21 cellular contexts compared by ENCODE assay signal in genomic region chr3:40532252-40532651, GRCh38. TPM values are rescaled to one million over a fixed set of nuclear protein-coding genes. Genes with fewer than 3 reads are reported as not detected.
DNase-seq lines count a peak whose midpoint lies in the region; ATAC-seq, FAIRE-seq and TF ChIP-seq lines count a peak whose summit lies in the region.
"Had no signal": no experiment of that assay in that cellular context is flagged by ENCODE, and none has a peak within 500 bp of the region (broad histone marks: within the 10 kb centered on the region; RNA-seq: fewer than 3 reads in every experiment).

No MANE protein-coding gene starts in this region.

- no peak overlapping the region for H4K8ac ChIP-seq in mesendoderm (ENCODE audit: low read depth, low read length)

- no peak overlapping the region for H3K4me3 ChIP-seq in A549
- no peak overlapping the region for H3K4me3 ChIP-seq in GM23248
- H3K4me3 ChIP-seq in K562, result no peak overlapping the region
- H3K4me3 ChIP-seq in mesendoderm (ENCODE audit: low read length), result peak overlapping the region; percentile 26
- H3K4me3 ChIP-seq: PC-9, SJSA1 had no signal

- no peak for TF ChIP-seq POLR2A in A549 (IDR thresholded peaks at IDR 0.05; ENCODE audit: low read length)
- TF ChIP-seq POLR2A in K562 (conservative IDR thresholded peaks at IDR 0.05), result no peak

- H3K27me3 ChIP-seq in GM23248 (replicated peaks; ENCODE audit: insufficient read depth) (no peaks in the 10 kb centered on the region), K562 (ENCODE audit: control insufficient read depth in 2 of 2, insufficient read depth in 2 of 2, low read length in 2 of 2) (no peaks in the 10 kb centered on the region), mesendoderm (ENCODE audit: insufficient read depth, low read length, poor library complexity) (no peaks in the 10 kb centered on the region)
- H3K27me3 ChIP-seq: SJSA1 had no signal

- H4K5ac ChIP-seq in mesendoderm (ENCODE audit: low read length), result no peak overlapping the region

- H3K9ac ChIP-seq in GM23248 (no peak overlapping the region), K562 (ENCODE audit: insufficient read depth in 1 of 2, low read depth in 2 of 2, low read length in 2 of 2) (no peak overlapping the region), mesendoderm (ENCODE audit: low read length) (no peak overlapping the region)
- H3K9ac ChIP-seq: KMS-11 had no signal

- H2AK5ac ChIP-seq in mesendoderm (ENCODE audit: low read length), result no peak overlapping the region

- H3K79me2 ChIP-seq in GM23248 (ENCODE audit: insufficient read depth) (peaks cover 21% of the 10 kb centered on the region), K562 (ENCODE audit: control insufficient read depth, insufficient read depth, low read length) (0 out of 3 replicates have a peak, but pooled peaks cover 5% of the 10 kb centered on the region), mesendoderm (ENCODE audit: control insufficient read depth, insufficient read depth, low read length) (no peaks in the 10 kb centered on the region)

- no TSS peak for BruUV-seq in K562 (replicated peaks; lab: Mats Ljungman, UMichigan)

- H2BK120ac ChIP-seq in mesendoderm (ENCODE audit: low read depth, low read length), result no peak overlapping the region

- TF ChIP-seq RAD21 in A549 (conservative IDR thresholded peaks at IDR 0.05 in 1 of 2, IDR thresholded peaks at IDR 0.05 in 1 of 2) (no peak), K562 (CRISPR knock-in tag; conservative IDR thresholded peaks at IDR 0.05 in 1 of 2, IDR thresholded peaks at IDR 0.05 in 1 of 2) (no peak)

- no peak overlapping the region for H3K4me2 ChIP-seq in A549
- no peak overlapping the region for H3K4me2 ChIP-seq in GM23248 (ENCODE audit: unreplicated experiment)
- H3K4me2 ChIP-seq in K562 (ENCODE audit: insufficient read depth, low read length), result no peak overlapping the region
- H3K4me2 ChIP-seq in mesendoderm (ENCODE audit: low read length), result no peak overlapping the region
- H3K4me2 ChIP-seq: KMS-11, PC-9 had no signal

- 95% methylated on average over 5 of the region's 5 CpGs for WGBS in A549 (ENCODE audit: missing lambda C conversion rate)
- WGBS in GM23248 (ENCODE audit: low coverage in 1 of 2, low lambda C conversion rate in 2 of 2, missing lambda C conversion rate in 2 of 2), 2 experiments, result 90 to 91% methylated on average over 5 of the region's 5 CpGs
- 97% methylated on average over 5 of the region's 5 CpGs for WGBS in K562 (ENCODE audit: insufficient coverage, low coverage, missing lambda C conversion rate)
- WGBS in mesendoderm (ENCODE audit: extremely low coverage, insufficient coverage, low lambda C conversion rate), result no CpG with 5 or more reads among the region's 5 CpGs

- no peak for TF ChIP-seq EP300 in A549 (IDR thresholded peaks at IDR 0.05)
- no peak for TF ChIP-seq EP300 in K562 (IDR thresholded peaks at IDR 0.05; ENCODE audit: low read length)

- H3K9me3 ChIP-seq in A549 (peaks cover 53% of the 10 kb centered on the region), GM23248 (ENCODE audit: low read depth) (peaks cover 6% of the 10 kb centered on the region), K562 (replicated peaks; ENCODE audit: control insufficient read depth, insufficient read depth, low read depth, low read length) (peaks cover 6% of the 10 kb centered on the region; the same call in 1 of the 2 replicates)

- no peak overlapping the region for H3K56ac ChIP-seq in mesendoderm (ENCODE audit: low read length)

- no peak overlapping the region for H2BK15ac ChIP-seq in mesendoderm (replicated peaks; ENCODE audit: low read depth)

- FAIRE-seq in A549 (lab: Jason Lieb, UNC) (no peak), K562 (lab: Jason Lieb, UNC) (no peak)
- FAIRE-seq: D721Med, G401.6 had no signal

- POLR2A ChIA-PET in A549 (lab: Yijun Ruan, JAX), result no interaction called here
- POLR2A ChIA-PET in K562 (lab: Yijun Ruan, JAX), result no interaction called here

- CTCF ChIA-PET in A549 (lab: Yijun Ruan, JAX), result interaction anchor here (1.3 kb wide), 1 partner anchor 27 kb away, joined by 3 read pairs; the partner anchor contains the start of gene ZNF620
- CTCF ChIA-PET in K562 (lab: Yijun Ruan, JAX; ENCODE audit: low intra/inter-chr PET ratio), result no interaction called here

- no peak overlapping the region for H3K4ac ChIP-seq in mesendoderm (ENCODE audit: low read depth, low read length)

- in situ Hi-C loops in GM23248 (cut with MboI), result no loop called here
- in situ Hi-C loops in K562 (cut with MboI), result no loop called here

- no peak overlapping the region for H3K18ac ChIP-seq in mesendoderm (ENCODE audit: low read length)

- H3F3A ChIP-seq in GM23248 (ENCODE audit: insufficient read depth), result no peaks in the 10 kb centered on the region

- intact Hi-C loops in K562 (cut with micrococcal nuclease), result no loop called here

- H3K79me1 ChIP-seq in mesendoderm (ENCODE audit: low read length), result peaks cover 6% of the 10 kb centered on the region

- no peak overlapping the region for H2BK5ac ChIP-seq in mesendoderm (ENCODE audit: low read length)

- H3K4me1 ChIP-seq in A549 (no peaks in the 10 kb centered on the region), GM23248 (ENCODE audit: insufficient read depth) (no peaks in the 10 kb centered on the region), K562 (replicated peaks in 1 of 2; ENCODE audit: control insufficient read depth in 2 of 2, insufficient read depth in 2 of 2, low read length in 2 of 2) (no peaks in the 10 kb centered on the region; a peak in 1 of 5 replicates), mesendoderm (ENCODE audit: control insufficient read depth, low read depth, low read length) (no peaks in the 10 kb centered on the region)
- H3K4me1 ChIP-seq: SJSA1 had no signal

- H2AFZ ChIP-seq in GM23248 (no peak overlapping the region), K562 (ENCODE audit: low read depth, low read length) (no peak overlapping the region)
- H2AFZ ChIP-seq: PC-9 had no signal

- no peaks in the 10 kb centered on the region for H3K9me2 ChIP-seq in GM23248 (ENCODE audit: insufficient read depth)

- DNase-seq in A549 (ENCODE audit: low read depth in 1 of 2, low spot score in 1 of 2) (no peak), GM23248 (peak; percentile 7), K562 (ENCODE audit: extremely low read depth in 1 of 4, low spot score in 3 of 4) (no peak), mesendoderm (no peak), HCEC 1CT (no peak)
- DNase-seq: HFFc6, IMR-90, MM.1S, NCI-H1417, NCI-H1694, NCI-H2029 treated with DMSO at 0.1 percent for 48 hours, NCI-H526 treated with DMSO at 0.1 percent for 48 hours, PC-9 had no signal

- H3K36me3 ChIP-seq in GM23248 (ENCODE audit: low read depth) (peaks cover 58% of the 10 kb centered on the region), K562 (ENCODE audit: control insufficient read depth, insufficient read depth, low read length) (peaks cover 84% of the 10 kb centered on the region), mesendoderm (ENCODE audit: control insufficient read depth, insufficient read depth, low read length) (peaks cover 18% of the 10 kb centered on the region)

- H4K20me1 ChIP-seq in GM23248 (ENCODE audit: insufficient read depth) (no peaks in the 10 kb centered on the region), K562 (replicated peaks; ENCODE audit: control insufficient read depth, insufficient read depth, low read length) (no peaks in the 10 kb centered on the region)

- ATAC-seq in A549, result no peak
- no peak for ATAC-seq in K562
- ATAC-seq in GM21515 (IDR thresholded peaks at IDR 0.05; ENCODE audit: unreplicated experiment), result no peak
- no peak for ATAC-seq in activated CD4-positive, CD25-positive, alpha-beta regulatory T cell treated with anti-CD3 and anti-CD28 coated beads, Interleukin-2, amount 50 U/mL, for 24 hours
- ATAC-seq: Right ventricle myocardium inferior had no signal

- H3K27ac ChIP-seq in A549 (no peak overlapping the region), GM23248 (no peak overlapping the region), K562 (ENCODE audit: extremely low read depth, low read depth, low read length) (no peak overlapping the region), mesendoderm (ENCODE audit: low read depth, low read length) (no peak overlapping the region)
- H3K27ac ChIP-seq: C4-2B, KMS-11, PC-9, SJSA1 had no signal

- H3K23ac ChIP-seq in mesendoderm (ENCODE audit: low read length), result no peak overlapping the region

- no peaks in the 10 kb centered on the region for H3K9me1 ChIP-seq in K562 (ENCODE audit: control insufficient read depth, insufficient read depth, low read length)

- TF ChIP-seq CTCF in A549 (IDR thresholded peaks at IDR 0.05) (no peak), K562 (IDR thresholded peaks at IDR 0.05 in 2 of 3, conservative IDR thresholded peaks at IDR 0.05 in 1 of 3; ENCODE audit: insufficient read depth in 2 of 3, low read depth in 1 of 3, low read length in 3 of 3) (no peak)

RNA-seq across cellular contexts. Expression of gene ZNF621, which starts 7.5 kb away (rescaled TPM):
- 14.8 and 16.1 TPM in 2 replicates for polyA plus RNA-seq in A549 (2011; rRNA removed)
- polyA plus RNA-seq in A549 (2012; cell fraction: cytosol; rRNA removed), result 2.7 and 2.9 TPM in 2 replicates
- polyA plus RNA-seq in A549 (2012; cell fraction: nucleus; rRNA removed), result 3.9 and 5.6 TPM in 2 replicates
- 6.8 to 7.3 TPM (median 7.3 TPM) in 3 replicates for polyA plus RNA-seq in A549 (2017; fragmentation: RNase III; extraction: RNeasy Plus Mini Kit Qiagen cat#74134 plus additional on column Dnase treatment)
- polyA minus RNA-seq in A549 (2011; rRNA and poly(A)+ RNA removed), result 11.9 and 12.5 TPM in 2 replicates
- 9.6 and 13.4 TPM in 2 replicates for total RNA-seq in GM23248 (2014; rRNA removed; shearing (Covaris generic))
- 7.0 and 7.9 TPM in 2 replicates for polyA plus RNA-seq in GM23248 (2016; fragmentation: Nextera tagmentation; extraction: Ambion mirVana)
- 26.7 and 92.0 TPM in 2 replicates for total RNA-seq in K562 (2011; cell fraction: chromatin; rRNA removed; ENCODE audit: low replicate concordance)
- 22.0 and 26.7 TPM in 2 replicates for total RNA-seq in K562 (2011; cell fraction: nucleolus; rRNA removed)
- total RNA-seq in K562 (2011; cell fraction: nucleoplasm; rRNA removed), result 41.6 and 57.6 TPM in 2 replicates
- 10.8 and 12.0 TPM in 2 replicates for total RNA-seq in K562 (2014; rRNA removed)
- total RNA-seq in K562 (2014; rRNA removed; fragmentation: Illumina TruSeq; extraction: Trizol), result 20.8 and 22.3 TPM in 2 replicates
- 18.7 and 20.6 TPM in 2 replicates for total RNA-seq in K562 (2015; rRNA removed; fragmentation: Illumina TruSeq; extraction: Trizol)
- total RNA-seq in K562 (2021), result 22.4 and 22.5 TPM in 2 replicates
- polyA plus RNA-seq in K562 (2011; rRNA removed), result 27.6 and 38.1 TPM in 2 replicates
- polyA plus RNA-seq in K562 (2011; cell fraction: cytosol; rRNA removed), result 15.0 and 27.7 TPM in 2 replicates
- polyA plus RNA-seq in K562 (2011; cell fraction: nucleus; rRNA removed), result 44.3 and 50.0 TPM in 2 replicates
- 14.3 TPM in 2 replicates for polyA plus RNA-seq in K562 (2012)
- 26.2 and 28.9 TPM in 2 replicates for polyA plus RNA-seq in K562 (2014; fragmentation: Illumina TruSeq; extraction: Trizol)
- polyA plus RNA-seq in K562 (2014; fragmentation: Nextera tagmentation; extraction: Ambion mirVana), result 1 to 10 TPM; 4.7 to 7.3 TPM
- polyA plus RNA-seq in K562 (2014; rRNA removed), result 20.1 and 24.4 TPM in 2 replicates
- 33.7 and 34.3 TPM in 2 replicates for polyA minus RNA-seq in K562 (2011; rRNA and poly(A)+ RNA removed)
- polyA minus RNA-seq in K562 (2011; cell fraction: cytosol; rRNA and poly(A)+ RNA removed), result 13.7 and 14.9 TPM in 2 replicates
- 14.8 and 23.0 TPM in 2 replicates for polyA minus RNA-seq in K562 (2011; cell fraction: nucleus; rRNA and poly(A)+ RNA removed)
- 13.5 TPM for polyA plus RNA-seq in mesendoderm (2013, experiment 1 of 2)
- polyA plus RNA-seq in mesendoderm (2013, experiment 2 of 2), result 13.7 TPM

RNA-seq across cellular contexts. Expression of gene ZNF620, which starts 26.4 kb away (rescaled TPM):
- polyA plus RNA-seq in A549 (2011; rRNA removed), result 3.2 and 3.8 TPM in 2 replicates
- 0.90 and 1.0 TPM in 2 replicates for polyA plus RNA-seq in A549 (2012; cell fraction: cytosol; rRNA removed)
- polyA plus RNA-seq in A549 (2012; cell fraction: nucleus; rRNA removed), result 0.31 and 0.54 TPM in 2 replicates
- 2.1 to 2.5 TPM (median 2.4 TPM) in 3 replicates for polyA plus RNA-seq in A549 (2017; fragmentation: RNase III; extraction: RNeasy Plus Mini Kit Qiagen cat#74134 plus additional on column Dnase treatment)
- 3.1 and 4.0 TPM in 2 replicates for polyA minus RNA-seq in A549 (2011; rRNA and poly(A)+ RNA removed)
- total RNA-seq in GM23248 (2014; rRNA removed; shearing (Covaris generic)), result 0.32 and 0.63 TPM in 2 replicates
- 0.42 and 0.86 TPM in 2 replicates for polyA plus RNA-seq in GM23248 (2016; fragmentation: Nextera tagmentation; extraction: Ambion mirVana)
- total RNA-seq in K562 (2011; cell fraction: chromatin; rRNA removed; ENCODE audit: low replicate concordance), result 3.6 and 8.5 TPM in 2 replicates
- 3.2 and 3.3 TPM in 2 replicates for total RNA-seq in K562 (2011; cell fraction: nucleolus; rRNA removed)
- 3.8 and 4.7 TPM in 2 replicates for total RNA-seq in K562 (2011; cell fraction: nucleoplasm; rRNA removed)
- total RNA-seq in K562 (2014; rRNA removed), result 2.9 and 3.4 TPM in 2 replicates
- 4.9 and 5.5 TPM in 2 replicates for total RNA-seq in K562 (2014; rRNA removed; fragmentation: Illumina TruSeq; extraction: Trizol)
- total RNA-seq in K562 (2015; rRNA removed; fragmentation: Illumina TruSeq; extraction: Trizol), result 4.5 and 4.9 TPM in 2 replicates
- total RNA-seq in K562 (2021), result 3.3 and 5.7 TPM in 2 replicates
- polyA plus RNA-seq in K562 (2011; rRNA removed), result 1.5 and 2.2 TPM in 2 replicates
- polyA plus RNA-seq in K562 (2011; cell fraction: cytosol; rRNA removed), result 0.64 and 1.3 TPM in 2 replicates
- 0.94 and 1.5 TPM in 2 replicates for polyA plus RNA-seq in K562 (2011; cell fraction: nucleus; rRNA removed)
- 2.4 and 3.0 TPM in 2 replicates for polyA plus RNA-seq in K562 (2012)
- 3.0 and 3.4 TPM in 2 replicates for polyA plus RNA-seq in K562 (2014; fragmentation: Illumina TruSeq; extraction: Trizol)
- 1 to 10 TPM; 1.2 to 3.7 TPM for polyA plus RNA-seq in K562 (2014; fragmentation: Nextera tagmentation; extraction: Ambion mirVana)
- 2.3 and 3.6 TPM in 2 replicates for polyA plus RNA-seq in K562 (2014; rRNA removed)
- 2.8 and 4.8 TPM in 2 replicates for polyA minus RNA-seq in K562 (2011; rRNA and poly(A)+ RNA removed)
- 2.2 TPM in 1 of 2 replicates, not detected in the other for polyA minus RNA-seq in K562 (2011; cell fraction: cytosol; rRNA and poly(A)+ RNA removed)
- polyA minus RNA-seq in K562 (2011; cell fraction: nucleus; rRNA and poly(A)+ RNA removed), result 1.1 and 1.2 TPM in 2 replicates
- 8.6 TPM for polyA plus RNA-seq in mesendoderm (2013, experiment 1 of 2)
- polyA plus RNA-seq in mesendoderm (2013, experiment 2 of 2), result 8.9 TPM

RNA-seq across cellular contexts. Expression of gene ZNF619, which starts 55.3 kb away (rescaled TPM):
- polyA plus RNA-seq in A549 (2011; rRNA removed), result 4.1 and 5.1 TPM in 2 replicates
- polyA plus RNA-seq in A549 (2012; cell fraction: cytosol; rRNA removed), result 1.0 and 1.2 TPM in 2 replicates
- 1.0 and 1.2 TPM in 2 replicates for polyA plus RNA-seq in A549 (2012; cell fraction: nucleus; rRNA removed)
- 2.2 TPM in 3 replicates for polyA plus RNA-seq in A549 (2017; fragmentation: RNase III; extraction: RNeasy Plus Mini Kit Qiagen cat#74134 plus additional on column Dnase treatment)
- 7.9 and 9.1 TPM in 2 replicates for polyA minus RNA-seq in A549 (2011; rRNA and poly(A)+ RNA removed)
- total RNA-seq in GM23248 (2014; rRNA removed; shearing (Covaris generic)), result 3.2 and 4.4 TPM in 2 replicates
- polyA plus RNA-seq in GM23248 (2016; fragmentation: Nextera tagmentation; extraction: Ambion mirVana), result 2.0 and 2.3 TPM in 2 replicates
- total RNA-seq in K562 (2011; cell fraction: chromatin; rRNA removed; ENCODE audit: low replicate concordance), result 14.4 and 24.4 TPM in 2 replicates
- 10.2 and 11.8 TPM in 2 replicates for total RNA-seq in K562 (2011; cell fraction: nucleolus; rRNA removed)
- 13.6 and 14.7 TPM in 2 replicates for total RNA-seq in K562 (2011; cell fraction: nucleoplasm; rRNA removed)
- 4.7 and 5.0 TPM in 2 replicates for total RNA-seq in K562 (2014; rRNA removed)
- 6.3 and 6.4 TPM in 2 replicates for total RNA-seq in K562 (2014; rRNA removed; fragmentation: Illumina TruSeq; extraction: Trizol)
- total RNA-seq in K562 (2015; rRNA removed; fragmentation: Illumina TruSeq; extraction: Trizol), result 6.7 and 7.8 TPM in 2 replicates
- 8.8 and 10.5 TPM in 2 replicates for total RNA-seq in K562 (2021)
- polyA plus RNA-seq in K562 (2011; rRNA removed), result 7.3 and 9.1 TPM in 2 replicates
- 4.3 and 5.1 TPM in 2 replicates for polyA plus RNA-seq in K562 (2011; cell fraction: cytosol; rRNA removed)
- 7.1 and 7.3 TPM in 2 replicates for polyA plus RNA-seq in K562 (2011; cell fraction: nucleus; rRNA removed)
- polyA plus RNA-seq in K562 (2012), result 3.4 and 3.6 TPM in 2 replicates
- polyA plus RNA-seq in K562 (2014; fragmentation: Illumina TruSeq; extraction: Trizol), result 7.3 and 7.4 TPM in 2 replicates
- polyA plus RNA-seq in K562 (2014; fragmentation: Nextera tagmentation; extraction: Ambion mirVana), result 1 to 10 TPM; 1.3 to 1.5 TPM
- polyA plus RNA-seq in K562 (2014; rRNA removed), result 6.0 and 6.2 TPM in 2 replicates
- 18.5 and 22.4 TPM in 2 replicates for polyA minus RNA-seq in K562 (2011; rRNA and poly(A)+ RNA removed)
- polyA minus RNA-seq in K562 (2011; cell fraction: cytosol; rRNA and poly(A)+ RNA removed), result 6.6 and 7.8 TPM in 2 replicates
- 5.7 and 10.4 TPM in 2 replicates for polyA minus RNA-seq in K562 (2011; cell fraction: nucleus; rRNA and poly(A)+ RNA removed)
- 4.5 TPM for polyA plus RNA-seq in mesendoderm (2013, experiment 1 of 2)
- polyA plus RNA-seq in mesendoderm (2013, experiment 2 of 2), result 4.0 TPM
